ENCODE assay signal across 8 cellular contexts in the genomic region with DNA sequence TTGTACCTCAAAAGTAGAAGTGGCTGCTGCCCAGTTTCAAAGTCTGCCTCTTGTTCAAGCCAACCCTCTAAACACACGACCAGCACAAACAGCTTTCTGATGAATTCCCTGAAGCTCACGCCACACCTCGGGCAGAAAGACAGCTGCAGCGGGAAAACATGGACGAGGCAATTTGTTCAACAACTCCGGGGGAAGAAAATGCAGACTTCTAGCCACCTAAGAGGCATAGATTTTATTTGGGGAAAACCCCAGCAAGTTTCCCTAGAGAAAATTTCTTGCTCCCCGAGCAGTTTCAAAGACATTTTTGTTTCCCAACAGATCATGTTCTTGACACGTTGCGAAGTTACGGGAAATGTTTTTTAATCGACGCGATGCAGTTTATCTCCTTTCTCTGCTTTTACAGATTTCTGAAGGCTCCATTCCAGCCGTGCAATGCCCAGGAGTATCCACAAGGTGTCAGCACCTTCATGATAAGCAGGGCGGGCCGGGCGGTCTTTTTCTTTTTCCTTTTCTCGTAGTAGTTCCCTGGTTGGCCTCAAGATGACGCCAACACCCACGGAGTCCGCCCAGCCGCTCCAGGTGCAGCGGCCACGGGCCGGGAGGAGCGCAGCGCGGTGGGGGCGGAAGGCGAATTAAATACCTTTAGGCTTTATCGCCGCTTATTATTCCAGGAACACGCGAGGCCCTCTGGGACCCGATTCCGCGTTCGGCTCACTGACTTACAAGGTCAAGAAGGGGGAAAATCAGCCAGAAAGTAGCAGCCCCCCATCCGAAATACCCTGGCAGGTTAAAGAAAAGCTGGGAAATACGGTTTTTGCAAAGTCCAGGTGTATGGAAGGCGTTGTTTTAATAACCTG. TPM values are rescaled to one million over a fixed set of nuclear protein-coding genes. Genes with fewer than 3 reads are reported as not detected.
DNase-seq lines count a peak whose midpoint lies in the region; ATAC-seq and TF ChIP-seq lines count a peak whose summit lies in the region.

No MANE protein-coding gene starts in this region.

- H3K4me1 Mint-ChIP-seq in activated T-cell treated with anti-CD3 and anti-CD28 coated beads, Interleukin-2, amount 50 U/mL, for 72 hours (ENCODE audit: low read depth): peaks cover 8% of the 10 kb centered on the region
- H3K4me1 Mint-ChIP-seq in neural crest cell: peaks cover 19% of the 10 kb centered on the region
- peaks cover 23% of the 10 kb centered on the region for H3K4me1 Mint-ChIP-seq in stimulated activated naive CD8-positive, alpha-beta T cell treated with anti-CD3 and anti-CD28 coated beads, Interleukin-15, amount 100 ng/mL, for 72 hours

- H3K4me3 ChIP-seq in BE2C (ENCODE audit: low read depth, low read length): no peak overlapping the region
- H3K4me3 ChIP-seq in fibroblast of pulmonary artery (replicated peaks; ENCODE audit: low read depth, low read length): peak overlapping the region; percentile 47

- H3K27me3 Mint-ChIP-seq in activated T-cell treated with anti-CD3 and anti-CD28 coated beads, Interleukin-2, amount 50 U/mL, for 72 hours (ENCODE audit: low read depth): peaks cover 42% of the 10 kb centered on the region
- peaks cover 67% of the 10 kb centered on the region for H3K27me3 Mint-ChIP-seq in neural crest cell (ENCODE audit: low read depth)
- H3K27me3 Mint-ChIP-seq in stimulated activated naive CD8-positive, alpha-beta T cell treated with anti-CD3 and anti-CD28 coated beads, Interleukin-15, amount 100 ng/mL, for 72 hours: peaks cover 66% of the 10 kb centered on the region

- ATAC-seq in GM19467 (IDR thresholded peaks at IDR 0.05; ENCODE audit: unreplicated experiment): peak; percentile 57
- peak; percentile 79 to 85 for ATAC-seq in activated T-cell treated with anti-CD3 and anti-CD28 coated beads, Interleukin-2, amount 50 U/mL, for 72 hours (replicated peaks in 1 of 2)
- peak; percentile 79 for ATAC-seq in stimulated activated naive CD8-positive, alpha-beta T cell treated with anti-CD3 and anti-CD28 coated beads, Interleukin-15, amount 100 ng/mL, for 72 hours

- DNase-seq in BE2C (peak; percentile 85), Kasumi-1 (lab: John Stamatoyannopoulos, UW) (peak; percentile 89 to 92), RKO (ENCODE audit: low spot score) (peak; percentile 84), fibroblast of pulmonary artery (ENCODE audit: low read depth) (peak; percentile 91), neural crest cell (ENCODE audit: low read depth, low spot score) (peak; percentile 95)
- peak; percentile 86 to 88 for DNase-seq in activated T-cell treated with anti-CD3 and anti-CD28 coated beads, Interleukin-2, amount 50 U/mL, for 72 hours
- DNase-seq in stimulated activated naive CD8-positive, alpha-beta T cell treated with anti-CD3 and anti-CD28 coated beads, Interleukin-15, amount 100 ng/mL, for 72 hours: peak; percentile 82 to 84

- peak; percentile 100 for TF ChIP-seq CTCF in BE2C (IDR thresholded peaks at IDR 0.05; ENCODE audit: low read depth, low read length)
- TF ChIP-seq CTCF in fibroblast of pulmonary artery (IDR thresholded peaks at IDR 0.05; ENCODE audit: low read length, missing control alignments): peak; percentile 100
- peak; percentile 100 for TF ChIP-seq CTCF in neural crest cell (conservative IDR thresholded peaks at IDR 0.05)

- no peaks in the 10 kb centered on the region for H3K9me3 Mint-ChIP-seq in activated T-cell treated with anti-CD3 and anti-CD28 coated beads, Interleukin-2, amount 50 U/mL, for 72 hours
- H3K9me3 Mint-ChIP-seq in neural crest cell: no peaks in the 10 kb centered on the region
- no peaks in the 10 kb centered on the region for H3K9me3 Mint-ChIP-seq in stimulated activated naive CD8-positive, alpha-beta T cell treated with anti-CD3 and anti-CD28 coated beads, Interleukin-15, amount 100 ng/mL, for 72 hours

- no peak overlapping the region for H3K27ac Mint-ChIP-seq in activated T-cell treated with anti-CD3 and anti-CD28 coated beads, Interleukin-2, amount 50 U/mL, for 72 hours
- H3K27ac Mint-ChIP-seq in neural crest cell (ENCODE audit: unreplicated experiment): no peak overlapping the region
- no peak overlapping the region for H3K27ac Mint-ChIP-seq in stimulated activated naive CD8-positive, alpha-beta T cell treated with anti-CD3 and anti-CD28 coated beads, Interleukin-15, amount 100 ng/mL, for 72 hours

- no peaks in the 10 kb centered on the region for H3K9me3 ChIP-seq in BE2C

- H3K4me1 ChIP-seq in BE2C: no peaks in the 10 kb centered on the region

- H3K4me3 Mint-ChIP-seq in activated T-cell treated with anti-CD3 and anti-CD28 coated beads, Interleukin-2, amount 50 U/mL, for 72 hours: peak overlapping the region; percentile 53 to 69
- H3K4me3 Mint-ChIP-seq in neural crest cell: peak overlapping the region; percentile 59
- no peak overlapping the region for H3K4me3 Mint-ChIP-seq in stimulated activated naive CD8-positive, alpha-beta T cell treated with anti-CD3 and anti-CD28 coated beads, Interleukin-15, amount 100 ng/mL, for 72 hours

- H3K36me3 ChIP-seq in BE2C: no peaks in the 10 kb centered on the region

- peaks cover 63% of the 10 kb centered on the region for H3K27me3 ChIP-seq in BE2C

- no peaks in the 10 kb centered on the region for H3K36me3 Mint-ChIP-seq in activated T-cell treated with anti-CD3 and anti-CD28 coated beads, Interleukin-2, amount 50 U/mL, for 72 hours (ENCODE audit: insufficient read depth in 2 of 2)
- H3K36me3 Mint-ChIP-seq in neural crest cell (ENCODE audit: low read depth): no peaks in the 10 kb centered on the region

RNA-seq across cellular contexts. Expression of gene FOXC2, which starts 2.9 kb away (rescaled TPM):
- not detected for polyA plus RNA-seq in BE2C (2012; ENCODE audit: insufficient read depth, insufficient read length, low read depth)
- total RNA-seq in activated T-cell treated with anti-CD3 and anti-CD28 coated beads, Interleukin-2, amount 50 U/mL, for 72 hours: not detected
- total RNA-seq in neural crest cell: 0.11 TPM in 1 of 2 replicates, not detected in the other

RNA-seq across cellular contexts. Expression of gene MTHFSD, which starts 8.7 kb away (rescaled TPM):
- 39.6 TPM for polyA plus RNA-seq in BE2C (2012; ENCODE audit: insufficient read depth, insufficient read length, low read depth)
- 10 to 100 TPM; 21.2 to 22.4 TPM for total RNA-seq in activated T-cell treated with anti-CD3 and anti-CD28 coated beads, Interleukin-2, amount 50 U/mL, for 72 hours
- total RNA-seq in neural crest cell: 14.0 and 16.8 TPM in 2 replicates

RNA-seq across cellular contexts. Expression of gene FOXL1, which starts 14.6 kb away (rescaled TPM):
- polyA plus RNA-seq in BE2C (2012; ENCODE audit: insufficient read depth, insufficient read length, low read depth): not detected
- total RNA-seq in activated T-cell treated with anti-CD3 and anti-CD28 coated beads, Interleukin-2, amount 50 U/mL, for 72 hours: under 1 TPM in 1 of 2 donors, not detected in 1; 0.07 TPM
- total RNA-seq in neural crest cell: 0.09 and 0.18 TPM in 2 replicates

RNA-seq across cellular contexts. Expression of gene FOXF1, which starts 53.4 kb away (rescaled TPM):
- polyA plus RNA-seq in BE2C (2012; ENCODE audit: insufficient read depth, insufficient read length, low read depth): not detected
- total RNA-seq in activated T-cell treated with anti-CD3 and anti-CD28 coated beads, Interleukin-2, amount 50 U/mL, for 72 hours: not detected
- total RNA-seq in neural crest cell: not detected in 2 replicates

Comparison
In these comparisons a context has a peak if more than half of its experiments do, and no peak if none do; other contexts are left out.
1. H3K4me3 Mint-ChIP-seq: peak in activated T-cell treated with anti-CD3 and anti-CD28 coated beads, Interleukin-2, amount 50 U/mL, for 72 hours (2 of 2) and neural crest cell (single experiment); none in stimulated activated naive CD8-positive, alpha-beta T cell treated with anti-CD3 and anti-CD28 coated beads, Interleukin-15, amount 100 ng/mL, for 72 hours (0 of 2).
2. Peak in every context shown above with its lines, with median percentiles within 50 percentile points of each other: DNase-seq, CTCF ChIP-seq and ATAC-seq.